In genomic region chr12:83335748-83336147, GRCh38 we compare ENCODE assay signal across 34 cellular contexts.
"Had no signal": no experiment of that assay in that cellular context is flagged by ENCODE, and none has a peak within 500 bp of the region (broad histone marks: within the 10 kb centered on the region; RNA-seq: fewer than 3 reads in every experiment).

No MANE protein-coding gene starts in this region.

- H3K27ac ChIP-seq: adrenal gland, body of pancreas, brain microvascular endothelial cell, breast epithelium, VCaP had no signal

- H3K27me3 Mint-ChIP-seq: activated B cell treated with CpG ODN at 0.5 μM for 24 hours; activated CD4-positive, alpha-beta memory T cell treated with anti-CD3 and anti-CD28 coated beads, Interleukin-2, amount 10 ng/mL, durations not matched to agents 7 days and 5 days; activated CD4-positive, alpha-beta T cell treated with anti-CD3 and anti-CD28 coated beads, Interleukin-2, amount 10 ng/mL, durations not matched to agents 24 days and 14 days; activated CD8-positive, alpha-beta memory T cell treated with anti-CD3 and anti-CD28 coated beads, Interleukin-2, amount 10 ng/mL, durations not matched to agents 7 days and 5 days; activated naive CD8-positive, alpha-beta T cell treated with anti-CD3 and anti-CD28 coated beads for 36 hours; activated T-cell treated with anti-CD3 and anti-CD28 coated beads, Interleukin-2, amount 50 U/mL, for 24 hours had no signal

- H3K27ac Mint-ChIP-seq: activated B cell treated with CpG ODN at 0.5 μM for 24 hours; activated CD4-positive, alpha-beta memory T cell treated with anti-CD3 and anti-CD28 coated beads, Interleukin-2, amount 10 ng/mL, durations not matched to agents 7 days and 5 days; activated CD4-positive, alpha-beta T cell treated with anti-CD3 and anti-CD28 coated beads, Interleukin-2, amount 10 ng/mL, durations not matched to agents 24 days and 14 days; activated CD8-positive, alpha-beta memory T cell treated with anti-CD3 and anti-CD28 coated beads, Interleukin-2, amount 10 ng/mL, durations not matched to agents 7 days and 5 days; activated CD8-positive, alpha-beta T cell treated with anti-CD3 and anti-CD28 coated beads, Interleukin-2, amount 10 ng/mL, durations not matched to agents 7 days and 5 days; activated naive CD4-positive, alpha-beta T cell treated with anti-CD3 and anti-CD28 coated beads for 36 hours; activated naive CD4-positive, alpha-beta T cell treated with anti-CD3 and anti-CD28 coated beads, Interleukin-2, amount 50 U/mL, for 72 hours; activated naive CD8-positive, alpha-beta T cell treated with anti-CD3 and anti-CD28 coated beads for 36 hours; activated T-cell treated with anti-CD3 and anti-CD28 coated beads, Interleukin-2, amount 50 U/mL, for 24 hours; T-helper 1 cell treated with Interleukin-12 subunit alpha and Interleukin-12 subunit beta and Interleukin-4 antibody, amounts not matched to agents 30 μg/mL and 1 μg/mL, for 36 hours; T-helper 2 cell treated with Interferon-gamma antibody and Interleukin-4, amounts not matched to agents 5 μg/mL and 100 μg/mL, for 36 hours had no signal

- H3K4me3 ChIP-seq: adrenal gland, body of pancreas, breast epithelium had no signal

- H3K9me3 Mint-ChIP-seq: activated CD4-positive, alpha-beta memory T cell treated with anti-CD3 and anti-CD28 coated beads, Interleukin-2, amount 10 ng/mL, durations not matched to agents 7 days and 5 days; activated CD4-positive, alpha-beta T cell treated with anti-CD3 and anti-CD28 coated beads, Interleukin-2, amount 10 ng/mL, durations not matched to agents 24 days and 14 days; activated naive CD8-positive, alpha-beta T cell treated with anti-CD3 and anti-CD28 coated beads for 36 hours; T-helper 2 cell treated with Interferon-gamma antibody and Interleukin-4, amounts not matched to agents 5 μg/mL and 100 μg/mL, for 36 hours had no signal

- H3K9me3 ChIP-seq: adrenal gland, body of pancreas, breast epithelium had no signal

- H3K27me3 ChIP-seq: adrenal gland, body of pancreas, brain microvascular endothelial cell, breast epithelium had no signal

- H3K4me1 ChIP-seq: adrenal gland, body of pancreas, breast epithelium had no signal

- H3K4me3 Mint-ChIP-seq: activated B cell treated with CpG ODN at 0.5 μM for 24 hours; activated CD4-positive, alpha-beta memory T cell treated with anti-CD3 and anti-CD28 coated beads, Interleukin-2, amount 10 ng/mL, durations not matched to agents 7 days and 5 days; activated CD4-positive, alpha-beta T cell treated with anti-CD3 and anti-CD28 coated beads, Interleukin-2, amount 10 ng/mL, durations not matched to agents 24 days and 14 days; activated CD8-positive, alpha-beta memory T cell treated with anti-CD3 and anti-CD28 coated beads, Interleukin-2, amount 10 ng/mL, durations not matched to agents 7 days and 5 days; activated CD8-positive, alpha-beta T cell treated with anti-CD3 and anti-CD28 coated beads, Interleukin-2, amount 10 ng/mL, durations not matched to agents 7 days and 5 days; activated naive CD4-positive, alpha-beta T cell treated with anti-CD3 and anti-CD28 coated beads for 36 hours; activated naive CD8-positive, alpha-beta T cell treated with anti-CD3 and anti-CD28 coated beads for 36 hours; activated T-cell treated with anti-CD3 and anti-CD28 coated beads, Interleukin-2, amount 50 U/mL, for 24 hours; T-helper 1 cell treated with Interleukin-12 subunit alpha and Interleukin-12 subunit beta and Interleukin-4 antibody, amounts not matched to agents 30 μg/mL and 1 μg/mL, for 36 hours; T-helper 2 cell treated with Interferon-gamma antibody and Interleukin-4, amounts not matched to agents 5 μg/mL and 100 μg/mL, for 36 hours had no signal

- H3K36me3 ChIP-seq: adrenal gland, brain microvascular endothelial cell, breast epithelium had no signal

- H3K4me1 Mint-ChIP-seq: activated B cell treated with CpG ODN at 0.5 μM for 24 hours; activated CD4-positive, alpha-beta memory T cell treated with anti-CD3 and anti-CD28 coated beads, Interleukin-2, amount 10 ng/mL, durations not matched to agents 7 days and 5 days; activated CD4-positive, alpha-beta T cell treated with anti-CD3 and anti-CD28 coated beads, Interleukin-2, amount 10 ng/mL, durations not matched to agents 24 days and 14 days; activated CD8-positive, alpha-beta memory T cell treated with anti-CD3 and anti-CD28 coated beads, Interleukin-2, amount 10 ng/mL, durations not matched to agents 7 days and 5 days; activated naive CD8-positive, alpha-beta T cell treated with anti-CD3 and anti-CD28 coated beads for 36 hours had no signal

- H3K36me3 Mint-ChIP-seq: activated CD8-positive, alpha-beta memory T cell treated with anti-CD3 and anti-CD28 coated beads, Interleukin-2, amount 10 ng/mL, durations not matched to agents 7 days and 5 days; activated naive CD4-positive, alpha-beta T cell treated with anti-CD3 and anti-CD28 coated beads, Interleukin-2, amount 50 U/mL, for 72 hours; activated naive CD8-positive, alpha-beta T cell treated with anti-CD3 and anti-CD28 coated beads for 36 hours had no signal

- DNase-seq: activated B cell treated with CpG ODN at 0.5 μM for 24 hours; activated CD4-positive, alpha-beta memory T cell treated with anti-CD3 and anti-CD28 coated beads, Interleukin-2, amount 10 ng/mL, durations not matched to agents 7 days and 5 days; activated CD4-positive, alpha-beta T cell treated with anti-CD3 and anti-CD28 coated beads for 4 hours; activated CD4-positive, alpha-beta T cell treated with anti-CD3 and anti-CD28 coated beads, Interleukin-2, amount 10 ng/mL, durations not matched to agents 24 days and 14 days; activated CD4-positive, alpha-beta T cell treated with anti-CD3 and anti-CD28 coated beads, Interleukin-2, amount 50 U/mL, for 1 hour; activated CD4-positive, alpha-beta T cell treated with anti-CD3 and anti-CD28 coated beads, Interleukin-2, amount 50 U/mL, for 4 hours; activated CD4-positive, CD25-positive, alpha-beta regulatory T cell treated with anti-CD3 and anti-CD28 coated beads, Interleukin-2, amount 50 U/mL, for 72 hours; activated CD8-positive, alpha-beta memory T cell treated with anti-CD3 and anti-CD28 coated beads for 24 hours; activated CD8-positive, alpha-beta memory T cell treated with anti-CD3 and anti-CD28 coated beads, Interleukin-2, amount 10 ng/mL, durations not matched to agents 7 days and 5 days; activated CD8-positive, alpha-beta memory T cell treated with anti-CD3 and anti-CD28 coated beads, Interleukin-2, amount 50 U/mL, for 48 hours; activated CD8-positive, alpha-beta T cell treated with anti-CD3 and anti-CD28 coated beads, Interleukin-2, amount 10 ng/mL, durations not matched to agents 7 days and 5 days; activated effector memory CD4-positive, alpha-beta T cell treated with anti-CD3 and anti-CD28 coated beads, Interleukin-2, amount 50 U/mL, for 16 hours; activated gamma-delta T cell treated with Interleukin-2 at 50 U/mL for 16 hours; activated naive CD4-positive, alpha-beta T cell; activated naive CD4-positive, alpha-beta T cell treated with anti-CD3 and anti-CD28 coated beads for 36 hours; activated naive CD4-positive, alpha-beta T cell treated with anti-CD3 and anti-CD28 coated beads, Interleukin-2, amount 50 U/mL, for 16 hours; activated naive CD8-positive, alpha-beta T cell treated with anti-CD3 and anti-CD28 coated beads for 36 hours; activated T-cell treated with anti-CD3 and anti-CD28 coated beads, Interleukin-2, amount 50 U/mL, for 24 hours; activated T-cell treated with anti-CD3 and anti-CD28 coated beads, Interleukin-2, amount 50 U/mL, for 48 hours; adrenal gland; amniotic stem cell; aorta; body of pancreas; brain microvascular endothelial cell; central memory CD4-positive, alpha-beta T cell; SW 1271; T-helper 1 cell; T-helper 2 cell; T-helper 9 cell had no signal
